9 cellular contexts compared by ENCODE assay signal in genomic region chr18:55510809-55511208, GRCh38.
DNase-seq lines count a peak whose midpoint lies in the region; ATAC-seq and TF ChIP-seq lines count a peak whose summit lies in the region.
"Had no signal": no experiment of that assay in that cellular context is flagged by ENCODE, and none has a peak within 500 bp of the region (broad histone marks: within the 10 kb centered on the region; RNA-seq: fewer than 3 reads in every experiment).

No MANE protein-coding gene starts in this region.

- peak overlapping the region; percentile 91 for H3K27ac ChIP-seq in SK-N-MC

- no peak for ATAC-seq in GM21528 (IDR thresholded peaks at IDR 0.05; ENCODE audit: low FRiP score, unreplicated experiment)
- no peak for ATAC-seq in HG03432 (IDR thresholded peaks at IDR 0.05; ENCODE audit: unreplicated experiment)

- no peaks in the 10 kb centered on the region for H3K9me3 ChIP-seq in SK-N-MC (ENCODE audit: low read depth, low read length)

- no peak for TF ChIP-seq CTCF in foreskin fibroblast (IDR thresholded peaks at IDR 0.05; ENCODE audit: low read depth, low read length)

- peak; percentile 49 for DNase-seq in GM04504 (ENCODE audit: low read depth)
- DNase-seq in SK-N-MC (ENCODE audit: low read depth, low spot score): no peak
- DNase-seq in foreskin fibroblast: peak; percentile 44 to 46
- peak; percentile 36 for DNase-seq in renal cortical epithelial cell (ENCODE audit: low read depth)
- DNase-seq in MV-4-11 (lab: John Stamatoyannopoulos, UW): no peak
- no peak for DNase-seq in activated CD8-positive, alpha-beta memory T cell treated with anti-CD3 and anti-CD28 coated beads for 24 hours
- DNase-seq: cerebellar nuclear complex had no signal

- peak overlapping the region; percentile 61 for H3K9ac ChIP-seq in SK-N-MC (ENCODE audit: insufficient read length)

- H3K36me3 ChIP-seq in SK-N-MC (ENCODE audit: insufficient read depth, low read length): no peaks in the 10 kb centered on the region

- H3K4me3 ChIP-seq in SK-N-MC (peak overlapping the region; percentile 61), foreskin fibroblast (ENCODE audit: low read depth in 1 of 2, low read length in 2 of 2) (peak overlapping the region in 1 of 2 donors; percentile 13)

Comparison
In these comparisons a context has a peak if more than half of its experiments do, and no peak if none do; other contexts are left out.
1. DNase-seq: peak in GM04504 (single experiment), foreskin fibroblast (2 of 2) and renal cortical epithelial cell (single experiment); none in SK-N-MC (single experiment), MV-4-11 (single experiment) and activated CD8-positive, alpha-beta memory T cell treated with anti-CD3 and anti-CD28 coated beads for 24 hours (single experiment).